8 cellular contexts compared by ENCODE assay signal in the genomic region with DNA sequence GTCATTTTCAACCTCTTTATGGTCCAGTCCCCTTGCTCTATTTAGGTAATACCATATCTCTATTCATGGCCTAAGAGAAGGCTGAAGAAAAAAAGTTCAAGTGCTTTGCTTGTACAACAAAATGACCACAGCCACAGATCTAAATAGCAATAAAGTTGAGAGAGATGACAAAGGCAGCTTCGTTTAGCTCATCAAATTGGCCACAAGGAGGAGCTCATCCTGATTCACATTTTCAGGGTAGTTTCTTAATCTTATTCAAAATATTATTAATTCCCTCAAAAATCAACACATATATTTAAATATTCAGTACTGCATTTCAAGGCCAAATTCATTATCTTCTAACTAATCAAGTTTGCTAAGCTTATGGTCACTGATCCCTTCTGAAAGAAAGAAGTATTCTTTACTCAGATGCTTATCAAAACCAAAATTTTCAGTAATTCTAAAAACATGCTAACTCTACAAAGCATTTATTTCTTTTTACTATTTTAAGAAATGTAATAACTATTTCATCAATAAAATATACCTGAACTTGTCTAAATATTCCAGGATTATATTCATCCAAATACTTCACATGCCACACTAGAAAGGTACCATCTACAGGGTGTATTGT.
A peak's percentile ranks its signal among the peaks of the same experiment; 100 is the strongest.
DNase-seq lines count a peak whose midpoint lies in the region; TF ChIP-seq lines count a peak whose summit lies in the region.
"Had no signal": no experiment of that assay in that cellular context is flagged by ENCODE, and none has a peak within 500 bp of the region (broad histone marks: within the 10 kb centered on the region; RNA-seq: fewer than 3 reads in every experiment).

No MANE protein-coding gene starts in this region.

- H3K4me1 ChIP-seq in endodermal cell (ENCODE audit: control insufficient read depth, insufficient read depth, low read length), result no peaks in the 10 kb centered on the region
- H3K4me1 ChIP-seq in ovary (ENCODE audit: insufficient read depth), result no peaks in the 10 kb centered on the region

- no peaks in the 10 kb centered on the region for H3K27me3 ChIP-seq in endodermal cell (ENCODE audit: control insufficient read depth, insufficient read depth, low read length, poor library complexity, severe bottlenecking)
- H3K27me3 ChIP-seq in ovary, result no peaks in the 10 kb centered on the region

- H3K9ac ChIP-seq in endodermal cell (ENCODE audit: extremely low read depth, low read length, poor library complexity, severe bottlenecking), result no peak overlapping the region

- 17 to 23% methylated on average over 1 of the region's 1 CpG for WGBS in endodermal cell (ENCODE audit: insufficient coverage in 1 of 2, insufficient read length in 1 of 2), 2 experiments
- WGBS in ovary, 3 donors, result 14 to 31% (median 28%) methylated on average over 1 of the region's 1 CpG

- intact Hi-C loops in ovary (cut with DNase I), result no loop called here

- TF ChIP-seq CTCF in GM12801 (IDR thresholded peaks at IDR 0.05; ENCODE audit: extremely low read depth, insufficient read length), result peak; percentile 6
- peak; percentile 82 for TF ChIP-seq CTCF in endodermal cell (conservative IDR thresholded peaks at IDR 0.05)
- no peak for TF ChIP-seq CTCF in ovary (IDR thresholded peaks at IDR 0.05)

- no peaks in the 10 kb centered on the region for H3K27me3 Mint-ChIP-seq in endodermal cell (ENCODE audit: insufficient read depth)

- H3K4me3 ChIP-seq in endodermal cell (ENCODE audit: low read length) (no peak overlapping the region), ovary (no peak overlapping the region)

- DNase-seq in NCI-H1694 (lab: John Stamatoyannopoulos, UW), result peak; percentile 10
- DNase-seq in endodermal cell, result no peak
- DNase-seq in pons (ENCODE audit: low spot score), result peak; percentile 7
- DNase-seq in ovary, result no peak
- DNase-seq in NCI-H187 (lab: John Stamatoyannopoulos, UW), result no peak
- DNase-seq in activated CD4-positive, CD25-positive, alpha-beta regulatory T cell (lab: John Stamatoyannopoulos, UW), result no peak
- DNase-seq: NCI-H446 treated with DMSO at 0.1 percent for 48 hours had no signal

- no peaks in the 10 kb centered on the region for H3K9me3 Mint-ChIP-seq in endodermal cell

- peaks cover 2% of the 10 kb centered on the region for H3K36me3 Mint-ChIP-seq in endodermal cell (ENCODE audit: low read depth)

- TF ChIP-seq EP300 in ovary (IDR thresholded peaks at IDR 0.05), result no peak

- TF ChIP-seq POLR2A in ovary (IDR thresholded peaks at IDR 0.05), result no peak

- H3K36me3 ChIP-seq in endodermal cell (ENCODE audit: control insufficient read depth, insufficient read depth, low read length) (no peaks in the 10 kb centered on the region), ovary (no peaks in the 10 kb centered on the region)

- no peak overlapping the region for H3K27ac ChIP-seq in endodermal cell (ENCODE audit: low read depth, low read length)
- H3K27ac ChIP-seq in ovary, result no peak overlapping the region

- H3K27ac Mint-ChIP-seq in endodermal cell, result no peak overlapping the region

- H3K4me3 Mint-ChIP-seq in endodermal cell, result no peak overlapping the region

- H3K9me3 ChIP-seq in endodermal cell (ENCODE audit: control insufficient read depth, low read length) (no peaks in the 10 kb centered on the region), ovary (no peaks in the 10 kb centered on the region)

- no peaks in the 10 kb centered on the region for H3K4me1 Mint-ChIP-seq in endodermal cell

Comparison
In these comparisons a context has a peak if more than half of its experiments do, and no peak if none do; other contexts are left out.
1. CTCF ChIP-seq: peak in GM12801 (single experiment) and endodermal cell (single experiment); none in ovary (0 of 3).
2. DNase-seq: peak in NCI-H1694 (single experiment) and pons (single experiment); none in endodermal cell (single experiment), ovary (0 of 5), NCI-H187 (0 of 2) and activated CD4-positive, CD25-positive, alpha-beta regulatory T cell (0 of 4).